ENCODE assay signal across 19 cellular contexts in genomic region chr15:32091505-32092380, GRCh38.
"Had no signal": no experiment of that assay in that cellular context is flagged by ENCODE, and none has a peak within 500 bp of the region (broad histone marks: within the 10 kb centered on the region; RNA-seq: fewer than 3 reads in every experiment).

No MANE protein-coding gene starts in this region.

- H3K27ac ChIP-seq: gastrocnemius medialis, heart right ventricle, right lobe of liver, spleen, thoracic aorta, upper lobe of right lung had no signal

- H3K27me3 Mint-ChIP-seq: stimulated activated naive CD8-positive, alpha-beta T cell treated with anti-CD3 and anti-CD28 coated beads, Interleukin-15, amount 100 ng/mL, for 72 hours had no signal

- H3K27ac Mint-ChIP-seq: activated naive CD4-positive, alpha-beta T cell treated with anti-CD3 and anti-CD28 coated beads for 36 hours; activated naive CD8-positive, alpha-beta T cell treated with anti-CD3 and anti-CD28 coated beads, Interleukin-2, amount 50 U/mL, for 24 hours; activated T-helper 17 cell treated with anti-CD3 and anti-CD28 coated beads, Interleukin-2, amount 50 U/mL, for 72 hours; natural killer cell; stimulated activated naive CD8-positive, alpha-beta T cell treated with anti-CD3 and anti-CD28 coated beads, Interleukin-15, amount 100 ng/mL, for 72 hours had no signal

- H3K9me3 ChIP-seq: gastrocnemius medialis, right lobe of liver, upper lobe of right lung had no signal

- H3K4me3 ChIP-seq: gastrocnemius medialis, heart right ventricle, right lobe of liver, spleen, thoracic aorta, upper lobe of right lung had no signal

- ATAC-seq: activated naive CD8-positive, alpha-beta T cell treated with anti-CD3 and anti-CD28 coated beads, Interleukin-2, amount 50 U/mL, for 24 hours; activated T-helper 17 cell treated with anti-CD3 and anti-CD28 coated beads, Interleukin-2, amount 50 U/mL, for 72 hours; gastrocnemius medialis; heart right ventricle; natural killer cell; right lobe of liver; stimulated activated naive CD8-positive, alpha-beta T cell treated with anti-CD3 and anti-CD28 coated beads, Interleukin-15, amount 100 ng/mL, for 72 hours; upper lobe of right lung had no signal

- H3K4me1 ChIP-seq: gastrocnemius medialis, heart right ventricle, right lobe of liver, spleen, upper lobe of right lung had no signal

- H3K36me3 Mint-ChIP-seq: natural killer cell had no signal

- DNase-seq: activated CD4-positive, alpha-beta T cell treated with anti-CD3 and anti-CD28 coated beads, Interleukin-2, amount 50 U/mL, for 48 hours; activated CD4-positive, CD25-positive, alpha-beta regulatory T cell treated with anti-CD3 and anti-CD28 coated beads, Interleukin-2, amount 50 U/mL, for 72 hours; activated naive CD4-positive, alpha-beta T cell treated with anti-CD3 and anti-CD28 coated beads for 36 hours; activated naive CD8-positive, alpha-beta T cell treated with anti-CD3 and anti-CD28 coated beads, Interleukin-2, amount 50 U/mL, for 24 hours; aorta; cerebellar nuclear complex; effector memory CD4-positive, alpha-beta T cell; gastrocnemius medialis; heart right ventricle; mesenchymal stem cell; natural killer cell; right lobe of liver; spleen; stimulated activated naive CD8-positive, alpha-beta T cell treated with anti-CD3 and anti-CD28 coated beads, Interleukin-15, amount 100 ng/mL, for 72 hours; T-helper 1 cell; T1000; upper lobe of right lung had no signal

- H3K36me3 ChIP-seq: gastrocnemius medialis, heart right ventricle, right lobe of liver, spleen, thoracic aorta, upper lobe of right lung had no signal

- H3K4me1 Mint-ChIP-seq: activated naive CD8-positive, alpha-beta T cell treated with anti-CD3 and anti-CD28 coated beads, Interleukin-2, amount 50 U/mL, for 24 hours; activated T-helper 17 cell treated with anti-CD3 and anti-CD28 coated beads, Interleukin-2, amount 50 U/mL, for 72 hours; natural killer cell; stimulated activated naive CD8-positive, alpha-beta T cell treated with anti-CD3 and anti-CD28 coated beads, Interleukin-15, amount 100 ng/mL, for 72 hours had no signal

- H3K9me3 Mint-ChIP-seq: activated naive CD8-positive, alpha-beta T cell treated with anti-CD3 and anti-CD28 coated beads, Interleukin-2, amount 50 U/mL, for 24 hours; natural killer cell had no signal

- H3K27me3 ChIP-seq: gastrocnemius medialis, right lobe of liver, upper lobe of right lung had no signal

- H3K4me3 Mint-ChIP-seq: activated naive CD4-positive, alpha-beta T cell treated with anti-CD3 and anti-CD28 coated beads for 36 hours; activated naive CD8-positive, alpha-beta T cell treated with anti-CD3 and anti-CD28 coated beads, Interleukin-2, amount 50 U/mL, for 24 hours; activated T-helper 17 cell treated with anti-CD3 and anti-CD28 coated beads, Interleukin-2, amount 50 U/mL, for 72 hours; natural killer cell; stimulated activated naive CD8-positive, alpha-beta T cell treated with anti-CD3 and anti-CD28 coated beads, Interleukin-15, amount 100 ng/mL, for 72 hours had no signal
